Comparison of ENCODE assay signal across 16 cellular contexts in the genomic region with DNA sequence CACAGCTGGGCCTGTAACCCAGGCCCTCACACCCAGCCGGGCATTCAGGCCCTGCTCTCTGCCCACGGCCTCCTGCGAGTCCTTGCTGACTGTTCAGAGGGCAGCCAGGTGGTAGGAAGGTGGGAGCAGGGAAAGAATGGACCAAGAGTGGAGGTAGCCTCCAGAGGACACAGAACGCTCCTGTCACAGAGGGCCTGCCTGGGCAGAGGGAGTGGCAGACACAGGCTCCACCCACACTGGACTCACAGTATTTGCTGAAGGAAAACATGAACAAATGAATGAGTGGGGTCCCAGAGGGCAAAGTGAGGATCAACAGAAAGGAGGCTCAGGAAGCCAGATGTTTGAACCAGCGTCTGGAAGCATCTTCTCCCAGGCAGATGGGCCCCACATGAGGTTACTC.
A peak's percentile ranks its signal among the peaks of the same experiment; 100 is the strongest.
DNase-seq lines count a peak whose midpoint lies in the region; ATAC-seq, FAIRE-seq and TF ChIP-seq lines count a peak whose summit lies in the region.
"Had no signal": no experiment of that assay in that cellular context is flagged by ENCODE, and none has a peak within 500 bp of the region (broad histone marks: within the 10 kb centered on the region; RNA-seq: fewer than 3 reads in every experiment).

No MANE protein-coding gene starts in this region.

- H3K4me3 ChIP-seq in right atrium auricular region (no peak overlapping the region), HFF-Myc (replicated peaks; ENCODE audit: low read depth, low read length) (no peak overlapping the region), K562 (no peak overlapping the region)
- H3K4me3 ChIP-seq: BLaER1 treated with 17β-estradiol and CSF1 and Interleukin-3, amounts not matched to agents 10 nM and 100 nM; GM23248 had no signal

- POLR2A ChIA-PET in K562 (lab: Yijun Ruan, JAX) = no interaction called here

- TF ChIP-seq RAD21 in K562 (CRISPR knock-in tag; conservative IDR thresholded peaks at IDR 0.05 in 1 of 2, IDR thresholded peaks at IDR 0.05 in 1 of 2) = no peak

- H3K9ac ChIP-seq in K562 (ENCODE audit: insufficient read depth in 1 of 2, low read depth in 2 of 2, low read length in 2 of 2) = peak overlapping the region in 1 of 2 experiments; percentile 45; a peak in 1 of 4 replicates
- H3K9ac ChIP-seq: BLaER1 treated with 17β-estradiol and CSF1 and Interleukin-3, amounts not matched to agents 10 nM and 100 nM; GM23248 had no signal

- no peak for TF ChIP-seq EP300 in K562 (IDR thresholded peaks at IDR 0.05; ENCODE audit: low read length)

- H2AFZ ChIP-seq in K562 (ENCODE audit: low read depth, low read length) = no peak overlapping the region
- H2AFZ ChIP-seq: GM23248 had no signal

- H3K27me3 ChIP-seq in right atrium auricular region (no peaks in the 10 kb centered on the region), K562 (ENCODE audit: control insufficient read depth in 2 of 2, insufficient read depth in 2 of 2, low read length in 2 of 2) (peaks cover 12 to 67% of the 10 kb centered on the region in 2 experiments)
- H3K27me3 ChIP-seq: BLaER1 treated with 17β-estradiol and CSF1 and Interleukin-3, amounts not matched to agents 10 nM and 100 nM had no signal

- H3K27ac ChIP-seq in right atrium auricular region (no peak overlapping the region), K562 (ENCODE audit: extremely low read depth, low read depth, low read length) (no peak overlapping the region)
- H3K27ac ChIP-seq: BLaER1 treated with 17β-estradiol and CSF1 and Interleukin-3, amounts not matched to agents 10 nM and 100 nM; GM23248 had no signal

- H3K36me3 ChIP-seq in right atrium auricular region (no peaks in the 10 kb centered on the region), K562 (ENCODE audit: control insufficient read depth, insufficient read depth, low read length) (no peaks in the 10 kb centered on the region)
- H3K36me3 ChIP-seq: BLaER1 treated with 17β-estradiol and CSF1 and Interleukin-3, amounts not matched to agents 10 nM and 100 nM had no signal

- no peak for ATAC-seq in Right ventricle myocardium inferior
- ATAC-seq in K562 = peak; percentile 37; the same call in 1 of the 3 replicates
- ATAC-seq: CD8-positive, alpha-beta T cell had no signal

- intact Hi-C loops in Right ventricle myocardium inferior (cut with DNase I) (no loop called here), K562 (cut with micrococcal nuclease) (no loop called here)

- BruUV-seq in K562 (replicated peaks; lab: Mats Ljungman, UMichigan) = no TSS peak

- in situ Hi-C loops in K562 (cut with MboI) = no loop called here

- H3K9me1 ChIP-seq in K562 (ENCODE audit: control insufficient read depth, insufficient read depth, low read length) = no peaks in the 10 kb centered on the region

- H4K20me1 ChIP-seq in K562 (replicated peaks; ENCODE audit: control insufficient read depth, insufficient read depth, low read length) = no peaks in the 10 kb centered on the region; the same call in 1 of the 2 replicates
- H4K20me1 ChIP-seq: BLaER1 treated with 17β-estradiol and CSF1 and Interleukin-3, amounts not matched to agents 10 nM and 100 nM had no signal

- no peaks in the 10 kb centered on the region for H3K79me2 ChIP-seq in K562 (ENCODE audit: control insufficient read depth, insufficient read depth, low read length)

- no peak overlapping the region for H3K4me2 ChIP-seq in K562 (ENCODE audit: insufficient read depth, low read length)
- H3K4me2 ChIP-seq: BLaER1 treated with 17β-estradiol and CSF1 and Interleukin-3, amounts not matched to agents 10 nM and 100 nM had no signal

- TF ChIP-seq CTCF in right atrium auricular region (IDR thresholded peaks at IDR 0.05) (no peak), HFF-Myc (IDR thresholded peaks at IDR 0.05; ENCODE audit: low read depth, low read length, missing control alignments) (no peak), K562 (IDR thresholded peaks at IDR 0.05 in 2 of 3, conservative IDR thresholded peaks at IDR 0.05 in 1 of 3; ENCODE audit: insufficient read depth in 2 of 3, low read depth in 1 of 3, low read length in 3 of 3) (no peak)

- no peaks in the 10 kb centered on the region for H3K4me1 ChIP-seq in right atrium auricular region
- no peaks in the 10 kb centered on the region; a peak in 1 of 5 replicates for H3K4me1 ChIP-seq in K562 (replicated peaks in 1 of 2; ENCODE audit: control insufficient read depth in 2 of 2, insufficient read depth in 2 of 2, low read length in 2 of 2)

- FAIRE-seq in K562 (lab: Jason Lieb, UNC) = no peak
- FAIRE-seq: G401.6, GM12891, GM18507, H54 had no signal

- 7% methylated on average over 5 of the region's 5 CpGs for WGBS in K562 (ENCODE audit: insufficient coverage, low coverage, missing lambda C conversion rate)

- H3K9me3 ChIP-seq in right atrium auricular region = no peaks in the 10 kb centered on the region
- H3K9me3 ChIP-seq in K562 (replicated peaks; ENCODE audit: control insufficient read depth, insufficient read depth, low read depth, low read length) = no peaks in the 10 kb centered on the region

- DNase-seq in Right ventricle myocardium inferior (ENCODE audit: missing footprints) (peak; percentile 4), right atrium auricular region (ENCODE audit: low spot score) (no peak), HFF-Myc (ENCODE audit: extremely low read depth, low read depth) (peak; percentile 15), K562 (ENCODE audit: extremely low read depth in 1 of 4, low spot score in 3 of 4) (no peak), NCI-H1930 (lab: John Stamatoyannopoulos, UW) (no peak), NCI-H128 (lab: John Stamatoyannopoulos, UW; ENCODE audit: unreplicated experiment) (no peak), A172 (ENCODE audit: low spot score) (no peak)
- DNase-seq: 8988T; Calu3; CD8-positive, alpha-beta T cell; GM23248 had no signal

- CTCF ChIA-PET in K562 (lab: Yijun Ruan, JAX; ENCODE audit: low intra/inter-chr PET ratio) = no interaction called here

- no peak for TF ChIP-seq POLR2A in K562 (conservative IDR thresholded peaks at IDR 0.05)

TF ChIP-seq in K562, 482 proteins besides CTCF, POLR2A, EP300 and RAD21:
- TF ChIP-seq ZNF253 (CRISPR knock-in tag; conservative IDR thresholded peaks at IDR 0.05) (no peak), CBX3 (IDR thresholded peaks at IDR 0.05; ENCODE audit: borderline replicate concordance in 1 of 2, low read length in 2 of 2) (no peak), ZNF24 (IDR thresholded peaks at IDR 0.05) (0 out of 2 replicates have a peak, but pooled peaks have one; percentile 17), BHLHE40 (IDR thresholded peaks at IDR 0.05; ENCODE audit: low read length) (no peak)
- TF ChIP-seq, protein P1, sequence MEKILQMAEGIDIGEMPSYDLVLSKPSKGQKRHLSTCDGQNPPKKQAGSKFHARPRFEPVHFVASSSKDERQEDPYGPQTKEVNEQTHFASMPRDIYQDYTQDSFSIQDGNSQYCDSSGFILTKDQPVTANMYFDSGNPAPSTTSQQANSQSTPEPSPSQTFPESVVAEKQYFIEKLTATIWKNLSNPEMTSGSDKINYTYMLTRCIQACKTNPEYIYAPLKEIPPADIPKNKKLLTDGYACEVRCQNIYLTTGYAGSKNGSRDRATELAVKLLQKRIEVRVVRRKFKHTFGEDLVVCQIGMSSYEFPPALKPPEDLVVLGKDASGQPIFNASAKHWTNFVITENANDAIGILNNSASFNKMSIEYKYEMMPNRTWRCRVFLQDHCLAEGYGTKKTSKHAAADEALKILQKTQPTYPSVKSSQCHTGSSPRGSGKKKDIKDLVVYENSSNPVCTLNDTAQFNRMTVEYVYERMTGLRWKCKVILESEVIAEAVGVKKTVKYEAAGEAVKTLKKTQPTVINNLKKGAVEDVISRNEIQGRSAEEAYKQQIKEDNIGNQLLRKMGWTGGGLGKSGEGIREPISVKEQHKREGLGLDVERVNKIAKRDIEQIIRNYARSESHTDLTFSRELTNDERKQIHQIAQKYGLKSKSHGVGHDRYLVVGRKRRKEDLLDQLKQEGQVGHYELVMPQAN (IDR thresholded peaks at IDR 0.05; ENCODE audit: borderline replicate concordance) = no peak

Comparison
In these comparisons a context has a peak if more than half of its experiments do, and no peak if none do; other contexts are left out.
1. DNase-seq: peak in Right ventricle myocardium inferior (single experiment) and HFF-Myc (single experiment); none in right atrium auricular region (single experiment), K562 (0 of 4), NCI-H1930 (0 of 2), NCI-H128 (single experiment) and A172 (single experiment).